35 cellular contexts compared by ENCODE assay signal in the genomic region with DNA sequence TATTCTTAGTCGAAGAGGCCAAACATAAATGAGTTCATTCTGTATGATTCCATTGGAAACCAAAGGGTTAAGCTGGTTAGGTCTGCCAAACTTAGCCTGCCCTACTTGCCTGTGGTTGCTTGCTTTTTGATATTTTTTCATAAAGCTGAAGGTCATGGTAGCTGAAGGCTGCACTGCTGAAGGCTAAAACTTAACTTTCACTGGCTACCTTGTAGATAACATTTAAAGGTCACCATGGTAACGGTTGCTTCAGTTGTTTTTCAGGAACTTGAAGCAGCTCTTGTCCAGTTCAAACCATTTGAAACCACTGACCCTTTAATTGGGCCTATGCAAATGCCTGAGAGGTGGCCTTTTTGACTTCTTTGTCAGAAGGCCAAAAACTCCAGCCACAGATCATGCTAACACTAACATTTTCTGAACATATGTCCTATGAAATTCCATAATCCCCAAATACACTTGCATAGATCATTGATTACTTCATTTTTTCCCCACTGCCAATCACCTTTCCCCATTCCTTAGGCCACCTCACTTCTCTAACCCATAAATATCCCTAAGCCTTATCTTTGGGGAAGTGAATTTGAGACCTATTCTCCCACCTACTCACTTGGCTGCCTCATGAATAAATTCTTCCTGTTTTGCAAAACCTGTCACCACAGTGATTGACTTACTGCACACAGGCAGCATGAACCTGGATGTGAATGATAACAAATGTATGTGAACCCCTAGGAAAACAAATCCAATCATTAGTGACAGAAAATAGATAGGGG. TPM values are rescaled to one million over a fixed set of nuclear protein-coding genes. Genes with fewer than 3 reads are reported as not detected.
DNase-seq lines count a peak whose midpoint lies in the region; ATAC-seq, FAIRE-seq and TF ChIP-seq lines count a peak whose summit lies in the region.
"Had no signal": no experiment of that assay in that cellular context is flagged by ENCODE, and none has a peak within 500 bp of the region (broad histone marks: within the 10 kb centered on the region; RNA-seq: fewer than 3 reads in every experiment).

No MANE protein-coding gene starts in this region.

- no peak overlapping the region for H3K27ac Mint-ChIP-seq in astrocyte (ENCODE audit: unreplicated experiment)
- H3K27ac Mint-ChIP-seq: activated CD4-positive, alpha-beta memory T cell treated with anti-CD3 and anti-CD28 coated beads for 36 hours; activated naive CD4-positive, alpha-beta T cell treated with anti-CD3 and anti-CD28 coated beads, Interleukin-2, amount 50 U/mL, for 72 hours; IgD-negative memory B cell; mesothelial cell of epicardium; T-cell had no signal

- no TSS peak for BruUV-seq in PC-9 (replicated peaks; lab: Mats Ljungman, UMichigan)

- H3K4me1 ChIP-seq in astrocyte (ENCODE audit: insufficient read depth, low read length) (no peaks in the 10 kb centered on the region), BE2C (no peaks in the 10 kb centered on the region), lower lobe of right lung (no peaks in the 10 kb centered on the region), PC-9 (replicated peaks; ENCODE audit: insufficient read depth) (0 out of 2 replicates have a peak, but pooled peaks cover 3% of the 10 kb centered on the region)
- H3K4me1 ChIP-seq: BLaER1 treated with 17β-estradiol and CSF1 and Interleukin-3, amounts not matched to agents 10 nM and 100 nM; gastrocnemius medialis; right atrium auricular region; transverse colon had no signal

- no peaks in the 10 kb centered on the region for H3K36me3 Mint-ChIP-seq in astrocyte (ENCODE audit: low read depth, unreplicated experiment)
- H3K36me3 Mint-ChIP-seq: activated CD4-positive, alpha-beta memory T cell treated with anti-CD3 and anti-CD28 coated beads for 36 hours; activated naive CD4-positive, alpha-beta T cell treated with anti-CD3 and anti-CD28 coated beads, Interleukin-2, amount 50 U/mL, for 72 hours; IgD-negative memory B cell; mesothelial cell of epicardium had no signal

- H3K79me2 ChIP-seq in astrocyte (ENCODE audit: insufficient read depth, low read length), result no peaks in the 10 kb centered on the region
- no peaks in the 10 kb centered on the region for H3K79me2 ChIP-seq in neural cell (replicated peaks; ENCODE audit: insufficient read depth, low read length)
- no peaks in the 10 kb centered on the region for H3K79me2 ChIP-seq in PC-9 (ENCODE audit: low read depth)

- H3K9me3 Mint-ChIP-seq in astrocyte (ENCODE audit: unreplicated experiment), result no peaks in the 10 kb centered on the region
- H3K9me3 Mint-ChIP-seq: activated naive CD4-positive, alpha-beta T cell treated with anti-CD3 and anti-CD28 coated beads, Interleukin-2, amount 50 U/mL, for 72 hours; T-cell had no signal

- intact Hi-C loops in lower lobe of right lung (cut with DNase I), result no loop called here
- intact Hi-C loops in PC-9 (cut with micrococcal nuclease; ENCODE audit: unreplicated experiment), result no loop called here

- H3K4me2 ChIP-seq in astrocyte (ENCODE audit: low read length) (no peak overlapping the region), neural cell (ENCODE audit: low read length) (no peak overlapping the region), PC-9 (no peak overlapping the region)
- H3K4me2 ChIP-seq: BLaER1 treated with 17β-estradiol and CSF1 and Interleukin-3, amounts not matched to agents 10 nM and 100 nM had no signal

- no peak for ATAC-seq in lower lobe of right lung
- ATAC-seq: activated naive CD4-positive, alpha-beta T cell treated with anti-CD3 and anti-CD28 coated beads, Interleukin-2, amount 50 U/mL, for 72 hours; gastrocnemius medialis; left ventricle myocardium superior; naive thymus-derived CD4-positive, alpha-beta T cell; Panc1; T-cell had no signal

- no peaks in the 10 kb centered on the region for H3K9me2 ChIP-seq in neural cell (ENCODE audit: insufficient read depth, low read length)
- no peaks in the 10 kb centered on the region for H3K9me2 ChIP-seq in PC-9 (ENCODE audit: insufficient read depth)

- peak; percentile 23 for FAIRE-seq in astrocyte (lab: Jason Lieb, UNC)
- FAIRE-seq: endometrium, TTC549 had no signal

- peak; percentile 3 to 24 for DNase-seq in AML-193 (lab: John Stamatoyannopoulos, UW)
- DNase-seq in MV-4-11 (lab: John Stamatoyannopoulos, UW), result peak; percentile 22
- no peak for DNase-seq in astrocyte (ENCODE audit: low read depth)
- DNase-seq in BE2C, result no peak
- no peak for DNase-seq in activated T-cell treated with anti-CD3 and anti-CD28 coated beads, Interleukin-2, amount 50 U/mL, for 1 hour
- no peak for DNase-seq in lower lobe of right lung
- no peak for DNase-seq in PC-9
- DNase-seq: activated CD4-positive, alpha-beta memory T cell treated with anti-CD3 and anti-CD28 coated beads for 36 hours; activated CD4-positive, CD25-positive, alpha-beta regulatory T cell treated with anti-CD3 and anti-CD28 coated beads, Interleukin-2, amount 50 U/mL, for 72 hours; activated CD8-positive, alpha-beta memory T cell treated with anti-CD3 and anti-CD28 coated beads, Interleukin-2, amount 50 U/mL, for 4 hours; anterior cingulate cortex; COR-L47; cortex of kidney; DMS79 treated with DMSO at 0.1 percent for 48 hours; gastrocnemius medialis; GF-D8; H9; hypothalamus; left ventricle myocardium superior; MM.1S; naive thymus-derived CD4-positive, alpha-beta T cell; NCI-H1694; SIG-M5; stimulated activated CD4-positive, alpha-beta T cell treated with anti-CD3 and anti-CD28 coated beads, Interleukin-2, amount 100 ng/mL, for 24 hours; T-cell; transverse colon had no signal

- H3K9me3 ChIP-seq in astrocyte (ENCODE audit: insufficient read depth, low read depth, low read length) (no peaks in the 10 kb centered on the region), neural cell (ENCODE audit: low read length) (no peaks in the 10 kb centered on the region), BE2C (no peaks in the 10 kb centered on the region), lower lobe of right lung (no peaks in the 10 kb centered on the region), PC-9 (ENCODE audit: insufficient read depth, low read depth) (no peaks in the 10 kb centered on the region)
- H3K9me3 ChIP-seq: gastrocnemius medialis, right atrium auricular region, transverse colon had no signal

- no peaks in the 10 kb centered on the region for H3K4me1 Mint-ChIP-seq in astrocyte (ENCODE audit: low read depth, unreplicated experiment)
- H3K4me1 Mint-ChIP-seq: mesothelial cell of epicardium had no signal

- no peak for TF ChIP-seq RAD21 in neural cell (conservative IDR thresholded peaks at IDR 0.05)

- H3K4me3 ChIP-seq in astrocyte (ENCODE audit: insufficient read depth, low read depth, low read length), result no peak overlapping the region
- H3K4me3 ChIP-seq in neural cell (ENCODE audit: low read length), result no peak overlapping the region
- no peak overlapping the region for H3K4me3 ChIP-seq in BE2C (ENCODE audit: low read depth, low read length)
- no peak overlapping the region for H3K4me3 ChIP-seq in lower lobe of right lung
- H3K4me3 ChIP-seq in PC-9, result no peak overlapping the region
- H3K4me3 ChIP-seq: BLaER1 treated with 17β-estradiol and CSF1 and Interleukin-3, amounts not matched to agents 10 nM and 100 nM; gastrocnemius medialis; right atrium auricular region; transverse colon had no signal

- POLR2A ChIA-PET in PC-9 (lab: Charles Lee; ENCODE audit: unreplicated experiment), result no interaction called here

- H3K27ac ChIP-seq in astrocyte (ENCODE audit: low read depth, low read length) (no peak overlapping the region), neural cell (ENCODE audit: low read length) (no peak overlapping the region), lower lobe of right lung (no peak overlapping the region), PC-9 (no peak overlapping the region)
- H3K27ac ChIP-seq: BLaER1 treated with 17β-estradiol and CSF1 and Interleukin-3, amounts not matched to agents 10 nM and 100 nM; gastrocnemius medialis; right atrium auricular region; transverse colon had no signal

- H4K20me1 ChIP-seq in astrocyte (ENCODE audit: insufficient read depth, low read length) (no peaks in the 10 kb centered on the region), neural cell (ENCODE audit: insufficient read depth) (no peaks in the 10 kb centered on the region), PC-9 (ENCODE audit: insufficient read depth) (no peaks in the 10 kb centered on the region)
- H4K20me1 ChIP-seq: BLaER1 treated with 17β-estradiol and CSF1 and Interleukin-3, amounts not matched to agents 10 nM and 100 nM had no signal

- H3K36me3 ChIP-seq in astrocyte (ENCODE audit: insufficient read depth, low read length), result no peaks in the 10 kb centered on the region
- no peaks in the 10 kb centered on the region for H3K36me3 ChIP-seq in neural cell (ENCODE audit: insufficient read depth, low read length)
- no peaks in the 10 kb centered on the region for H3K36me3 ChIP-seq in BE2C
- no peaks in the 10 kb centered on the region for H3K36me3 ChIP-seq in lower lobe of right lung
- no peaks in the 10 kb centered on the region for H3K36me3 ChIP-seq in PC-9 (ENCODE audit: low read depth)
- H3K36me3 ChIP-seq: BLaER1 treated with 17β-estradiol and CSF1 and Interleukin-3, amounts not matched to agents 10 nM and 100 nM; gastrocnemius medialis; right atrium auricular region; transverse colon had no signal

- TF ChIP-seq CTCF in astrocyte (IDR thresholded peaks at IDR 0.05; ENCODE audit: insufficient read depth, low read depth, low read length) (no peak), neural cell (IDR thresholded peaks at IDR 0.05; ENCODE audit: poor library complexity, severe bottlenecking) (no peak), BE2C (IDR thresholded peaks at IDR 0.05; ENCODE audit: low read depth, low read length) (no peak), lower lobe of right lung (IDR thresholded peaks at IDR 0.05) (no peak), PC-9 (conservative IDR thresholded peaks at IDR 0.05) (no peak)

- no peak overlapping the region for H3K9ac ChIP-seq in astrocyte (ENCODE audit: low read length)
- H3K9ac ChIP-seq in neural cell (ENCODE audit: low read length), result no peak overlapping the region
- H3K9ac ChIP-seq: BLaER1 treated with 17β-estradiol and CSF1 and Interleukin-3, amounts not matched to agents 10 nM and 100 nM had no signal

- H3K27me3 Mint-ChIP-seq in astrocyte (ENCODE audit: low read depth, unreplicated experiment), result no peaks in the 10 kb centered on the region
- H3K27me3 Mint-ChIP-seq: activated CD4-positive, alpha-beta memory T cell treated with anti-CD3 and anti-CD28 coated beads for 36 hours had no signal

- peak; percentile 39 for TF ChIP-seq EP300 in neural cell (conservative IDR thresholded peaks at IDR 0.05; ENCODE audit: poor library complexity, severe bottlenecking)

- no peaks in the 10 kb centered on the region for H3F3A ChIP-seq in neural cell (ENCODE audit: insufficient read depth, low read length, poor library complexity, severe bottlenecking)
- H3F3A ChIP-seq in PC-9 (ENCODE audit: insufficient read depth, low read depth), result no peaks in the 10 kb centered on the region

- CTCF ChIA-PET in PC-9 (lab: Charles Lee), result interaction anchor here (0.5 kb wide), 1 partner anchor 783 kb away, joined by 3 read pairs; no protein-coding TSS in a partner anchor

- H3K27me3 ChIP-seq in astrocyte (ENCODE audit: insufficient read depth, low read length) (no peaks in the 10 kb centered on the region), neural cell (ENCODE audit: insufficient read depth, low read depth, low read length) (no peaks in the 10 kb centered on the region), BE2C (no peaks in the 10 kb centered on the region), lower lobe of right lung (ENCODE audit: low read depth) (no peaks in the 10 kb centered on the region), PC-9 (ENCODE audit: insufficient read depth, low read depth) (peaks cover 8% of the 10 kb centered on the region; the same call in 1 of the 2 replicates)
- H3K27me3 ChIP-seq: gastrocnemius medialis, right atrium auricular region, transverse colon had no signal

- no peak overlapping the region for H3K4me3 Mint-ChIP-seq in astrocyte (ENCODE audit: unreplicated experiment)
- H3K4me3 Mint-ChIP-seq: activated CD4-positive, alpha-beta memory T cell treated with anti-CD3 and anti-CD28 coated beads for 36 hours; H9; IgD-negative memory B cell; mesothelial cell of epicardium; naive thymus-derived CD4-positive, alpha-beta T cell; T-cell had no signal

- H2AFZ ChIP-seq in astrocyte (ENCODE audit: low read depth, low read length) (no peak overlapping the region), neural cell (ENCODE audit: low read depth, low read length) (no peak overlapping the region), PC-9 (no peak overlapping the region)

RNA-seq across cellular contexts. Expression of gene SMIM10L2A, which starts 10.7 kb away (rescaled TPM):
- total RNA-seq in astrocyte, result 0.18 and 0.48 TPM in 2 replicates
- 4.7 and 5.4 TPM in 2 replicates for polyA plus RNA-seq in neural cell
- polyA minus RNA-seq in neural cell, result 10.0 and 11.7 TPM in 2 replicates
- polyA plus RNA-seq in BE2C (2012; ENCODE audit: insufficient read depth, insufficient read length, low read depth), result not detected
- total RNA-seq in lower lobe of right lung, result 1.7 TPM
- total RNA-seq in PC-9 (2021), result not detected in 2 replicates

Comparison
In these comparisons a context has a peak if more than half of its experiments do, and no peak if none do; other contexts are left out.
1. DNase-seq: peak in AML-193 (2 of 2) and MV-4-11 (single experiment); none in astrocyte (single experiment), BE2C (single experiment), activated T-cell treated with anti-CD3 and anti-CD28 coated beads, Interleukin-2, amount 50 U/mL, for 1 hour (single experiment), lower lobe of right lung (single experiment) and PC-9 (0 of 2).